ENCODE assay signal across 10 cellular contexts in genomic region chr9:82532504-82532903, GRCh38.
DNase-seq lines count a peak whose midpoint lies in the region; ATAC-seq, FAIRE-seq and TF ChIP-seq lines count a peak whose summit lies in the region.
"Had no signal": no experiment of that assay in that cellular context is flagged by ENCODE, and none has a peak within 500 bp of the region (broad histone marks: within the 10 kb centered on the region; RNA-seq: fewer than 3 reads in every experiment).

No MANE protein-coding gene starts in this region.

- no peak overlapping the region for H3K27ac ChIP-seq in A673 (ENCODE audit: low read depth, low read length, poor library complexity, severe bottlenecking)
- H3K27ac ChIP-seq in HEK293 (ENCODE audit: extremely low read depth, low read depth, low read length), result no peak overlapping the region
- H3K27ac ChIP-seq in RWPE1, result no peak overlapping the region
- H3K27ac ChIP-seq: SJCRH30 had no signal

- no TSS peak for BruUV-seq in A673 (replicated peaks; lab: Mats Ljungman, UMichigan)

- POLR2A ChIA-PET in A673 (lab: Charles Lee; ENCODE audit: low non-redundant PET), result no interaction called here
- POLR2A ChIA-PET in HEK293 (lab: Yijun Ruan, JAX), result interaction anchor here (1.8 kb wide), 1 partner anchor 43 kb away, joined by 5 read pairs; no protein-coding TSS in a partner anchor
- POLR2A ChIA-PET in RWPE1 (lab: Yijun Ruan, JAX; ENCODE audit: low non-redundant PET), result no interaction called here

- ATAC-seq in HG02870 (IDR thresholded peaks at IDR 0.05; ENCODE audit: unreplicated experiment), result no peak
- ATAC-seq: effector memory CD8-positive, alpha-beta T cell had no signal

- no peaks in the 10 kb centered on the region for H3K9me3 ChIP-seq in A673 (ENCODE audit: low read depth, low read length, poor library complexity, severe bottlenecking)
- H3K9me3 ChIP-seq in HEK293 (ENCODE audit: control insufficient read depth, insufficient read depth, low read depth, low read length), result no peaks in the 10 kb centered on the region
- H3K9me3 ChIP-seq: SJCRH30 had no signal

- CTCF ChIA-PET in A673 (lab: Charles Lee), result no interaction called here
- CTCF ChIA-PET in HEK293 (lab: Yijun Ruan, JAX), result interaction anchor here (0.6 to 5.6 kb wide), 20 partner anchors 16 to 1854 kb away, joined by 3 to 83 read pairs (median 4); no protein-coding TSS in a partner anchor
- CTCF ChIA-PET in RWPE1 (lab: Yijun Ruan, JAX), result interaction anchor here (0.6 to 1.1 kb wide), 7 partner anchors 73 to 1127 kb away, joined by 3 to 10 read pairs (median 3); no protein-coding TSS in a partner anchor

- no peak overlapping the region for H3K4me3 ChIP-seq in A673 (ENCODE audit: low read depth, low read length, poor library complexity, severe bottlenecking)
- no peak overlapping the region for H3K4me3 ChIP-seq in HEK293 (ENCODE audit: low read depth, low read length)
- H3K4me3 ChIP-seq: SJCRH30 had no signal

- H3K4me1 ChIP-seq in A673 (ENCODE audit: insufficient read depth, low read length, poor library complexity, severe bottlenecking), result no peaks in the 10 kb centered on the region
- H3K4me1 ChIP-seq in HEK293 (ENCODE audit: control insufficient read depth, insufficient read depth, low read length), result no peaks in the 10 kb centered on the region

- intact Hi-C loops in A673 (cut with micrococcal nuclease; ENCODE audit: unreplicated experiment), result loop anchor here (2.0 to 10.0 kb wide), 2 partner anchors 272 to 428 kb away; no protein-coding TSS in a partner anchor

- TF ChIP-seq CTCF in A673 (conservative IDR thresholded peaks at IDR 0.05; ENCODE audit: low read depth, low read length) (peak; percentile 41; the same call in 1 of the 2 replicates), HEK293 (tag by site-specific recombination; IDR thresholded peaks at IDR 0.05) (no peak), RWPE1 (conservative IDR thresholded peaks at IDR 0.05; ENCODE audit: low read depth) (peak; percentile 58)

- H3K36me3 ChIP-seq in A673 (ENCODE audit: insufficient read depth, low read length, poor library complexity, severe bottlenecking) (no peaks in the 10 kb centered on the region), HEK293 (ENCODE audit: control insufficient read depth in 2 of 2, insufficient read depth in 1 of 2, low read length in 2 of 2) (no peaks in the 10 kb centered on the region)
- H3K36me3 ChIP-seq: SJCRH30 had no signal

- DNase-seq in A673 (ENCODE audit: low spot score), result peak; percentile 7
- DNase-seq in RWPE1 (ENCODE audit: low spot score), result peak; percentile 57
- no peak for DNase-seq in D341Med (ENCODE audit: low spot score)
- DNase-seq in KG1 (lab: John Stamatoyannopoulos, UW), result no peak
- no peak for DNase-seq in activated T-cell treated with anti-CD3 and anti-CD28 coated beads, Interleukin-2, amount 50 U/mL, for 48 hours
- DNase-seq: effector memory CD8-positive, alpha-beta T cell had no signal

- FAIRE-seq in islet of Langerhans (lab: Jason Lieb, UNC), result peak; percentile 49

- H3K27me3 ChIP-seq in A673 (replicated peaks; ENCODE audit: insufficient read depth, low read depth, low read length, poor library complexity), result no peaks in the 10 kb centered on the region
- H3K27me3 ChIP-seq: SJCRH30 had no signal

TF ChIP-seq in HEK293, 187 proteins besides CTCF, POLR2A, EP300 and RAD21:
- TF ChIP-seq PRDM4 (tag by site-specific recombination; IDR thresholded peaks at IDR 0.05) (no peak), ZNF654 (tag by site-specific recombination; IDR thresholded peaks at IDR 0.05; ENCODE audit: low read depth) (peak; percentile 45)
TF ChIP-seq in HEK293: peak in this region for 1.

Comparison
In these comparisons a context has a peak if more than half of its experiments do, and no peak if none do; other contexts are left out.
1. DNase-seq: peak in A673 (single experiment) and RWPE1 (single experiment); none in D341Med (single experiment), KG1 (single experiment) and activated T-cell treated with anti-CD3 and anti-CD28 coated beads, Interleukin-2, amount 50 U/mL, for 48 hours (0 of 2).